In the genomic region with DNA sequence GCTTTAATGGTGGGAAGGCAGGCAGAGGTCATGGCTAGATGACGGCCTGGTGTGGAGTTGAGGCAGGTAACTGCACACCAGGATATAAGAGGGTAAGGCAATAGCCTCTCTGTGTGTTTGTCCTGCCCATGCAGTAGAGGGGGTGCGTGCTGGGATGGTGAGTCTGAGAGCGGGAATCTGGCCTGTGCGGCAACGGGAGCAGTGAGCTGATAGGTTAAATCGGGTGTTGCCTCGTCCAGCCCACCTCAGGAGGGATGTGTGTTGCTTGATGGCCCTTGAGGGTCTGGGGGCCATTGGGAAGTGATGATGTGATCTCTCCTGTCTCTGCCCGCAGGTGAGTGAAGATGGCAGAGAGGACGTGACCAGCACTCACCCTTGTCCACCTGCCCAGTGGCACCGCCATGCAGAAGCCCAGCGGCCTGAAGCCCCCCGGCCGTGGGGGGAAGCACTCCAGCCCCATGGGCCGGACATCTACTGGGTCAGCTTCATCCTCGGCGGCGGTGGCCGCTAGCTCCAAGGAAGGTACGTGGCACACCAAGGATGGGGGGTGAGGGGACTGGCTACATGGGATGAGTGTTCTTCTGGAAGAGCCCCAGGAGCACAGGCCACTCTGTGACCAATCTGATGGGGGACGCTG, we compare ENCODE assay signal across 16 cellular contexts. TPM values are rescaled to one million over a fixed set of nuclear protein-coding genes. Genes with fewer than 3 reads are reported as not detected.
DNase-seq lines count a peak whose midpoint lies in the region; ATAC-seq, FAIRE-seq and TF ChIP-seq lines count a peak whose summit lies in the region.
"Had no signal": no experiment of that assay in that cellular context is flagged by ENCODE, and none has a peak within 500 bp of the region (broad histone marks: within the 10 kb centered on the region; RNA-seq: fewer than 3 reads in every experiment).

No MANE protein-coding gene starts in this region.

- intact Hi-C loops in HepG2 (cut with micrococcal nuclease; ENCODE audit: unreplicated experiment): no loop called here

- no peaks in the 10 kb centered on the region for H3K9me3 Mint-ChIP-seq in progenitor cell of endocrine pancreas (ENCODE audit: low read depth)
- H3K9me3 Mint-ChIP-seq: CD4-positive, alpha-beta T cell; GM23338 had no signal

- CTCF ChIA-PET in HepG2 (lab: Yijun Ruan, JAX; ENCODE audit: low intra/inter-chr PET ratio, low total read pairs): no interaction called here

- no peak for TF ChIP-seq POLR2A in HepG2 (IDR thresholded peaks at IDR 0.05; ENCODE audit: insufficient read depth in 1 of 2, low read depth in 2 of 2, low read length in 2 of 2)

- peak overlapping the region; percentile 11; the same call in 1 of the 2 replicates for H3K27ac ChIP-seq in 22Rv1
- H3K27ac ChIP-seq in OCI-LY3 (ENCODE audit: low read length): no peak overlapping the region
- H3K27ac ChIP-seq in HepG2 (ENCODE audit: extremely low read length, insufficient read depth, low read length): no peak overlapping the region

- H3K4me3 Mint-ChIP-seq in progenitor cell of endocrine pancreas (ENCODE audit: low read depth): no peak overlapping the region
- H3K4me3 Mint-ChIP-seq: B cell; CD4-positive, alpha-beta T cell; GM23338 had no signal

- no peak for TF ChIP-seq RAD21 in HepG2 (CRISPR knock-in tag; IDR thresholded peaks at IDR 0.05)

- no peak overlapping the region for H3K4me3 ChIP-seq in OCI-LY3 (ENCODE audit: low read length)
- H3K4me3 ChIP-seq in HepG2 (replicated peaks in 1 of 3; ENCODE audit: insufficient read depth in 1 of 3, low read depth in 2 of 3, low read length in 3 of 3): no peak overlapping the region
- no peak overlapping the region for H3K4me3 ChIP-seq in HAP-1
- H3K4me3 ChIP-seq: GM23338 had no signal

- H2AFZ ChIP-seq in OCI-LY3 (ENCODE audit: low read depth, low read length) (no peak overlapping the region), HepG2 (ENCODE audit: low read length) (no peak overlapping the region)
- H2AFZ ChIP-seq: GM23338 had no signal

- no TSS peak for BruUV-seq in HepG2 (replicated peaks; lab: Mats Ljungman, UMichigan)

- TF ChIP-seq CTCF in 22Rv1 (IDR thresholded peaks at IDR 0.05): no peak
- TF ChIP-seq CTCF in OCI-LY3 (IDR thresholded peaks at IDR 0.05; ENCODE audit: low read depth, low read length): no peak
- no peak for TF ChIP-seq CTCF in HepG2 (CRISPR knock-in tag; IDR thresholded peaks at IDR 0.05)
- no peak for TF ChIP-seq CTCF in progenitor cell of endocrine pancreas (IDR thresholded peaks at IDR 0.05; ENCODE audit: unreplicated experiment)

- DNase-seq in HepG2 (ENCODE audit: low spot score) (no peak), progenitor cell of endocrine pancreas (ENCODE audit: low spot score, unreplicated experiment) (no peak), GM19240 (ENCODE audit: insufficient read length, low spot score) (no peak), HAP-1 (ENCODE audit: low spot score in 2 of 2) (no peak)
- DNase-seq: C1 segment of cervical spinal cord; Calu3; CD4-positive, alpha-beta T cell; DMS79; H7 had no signal

- H3K79me2 ChIP-seq in OCI-LY3 (ENCODE audit: low read length) (peaks cover 5% of the 10 kb centered on the region), HepG2 (ENCODE audit: insufficient read depth, low read length) (no peaks in the 10 kb centered on the region)

- ATAC-seq in HepG2 (no peak), GM21825 (IDR thresholded peaks at IDR 0.05; ENCODE audit: unreplicated experiment) (no peak)
- ATAC-seq: GM23338 had no signal

- H3K27me3 ChIP-seq in OCI-LY3 (ENCODE audit: low read depth, low read length): no peaks in the 10 kb centered on the region
- H3K27me3 ChIP-seq in HepG2 (ENCODE audit: control insufficient read depth in 1 of 2, insufficient read depth in 2 of 2, low read length in 2 of 2): no peaks in the 10 kb centered on the region
- no peaks in the 10 kb centered on the region for H3K27me3 ChIP-seq in HAP-1 (ENCODE audit: low read depth)

- H4K20me1 ChIP-seq in OCI-LY3 (ENCODE audit: insufficient read depth, low read length): no peaks in the 10 kb centered on the region
- 0 out of 2 replicates have a peak, but pooled peaks cover 3% of the 10 kb centered on the region for H4K20me1 ChIP-seq in HepG2 (ENCODE audit: insufficient read depth, low read length)

- H3K36me3 Mint-ChIP-seq in progenitor cell of endocrine pancreas (ENCODE audit: insufficient read depth): peaks cover 11% of the 10 kb centered on the region

- no peaks in the 10 kb centered on the region for H3K27me3 Mint-ChIP-seq in progenitor cell of endocrine pancreas
- H3K27me3 Mint-ChIP-seq: B cell; CD4-positive, alpha-beta T cell had no signal

- in situ Hi-C loops in HepG2 (cut with HindIII; ENCODE audit: extremely low pct_ligation_motif_present, low pct_unique_long_range_greater_than_20kb): no loop called here
- in situ Hi-C loops in HAP-1 (cut with MboI; ENCODE audit: low sequenced_read_pairs): no loop called here

- FAIRE-seq in HepG2 (lab: Jason Lieb, UNC): no peak
- FAIRE-seq: GM12878, GM18507 had no signal

- 96% methylated on average over 10 of the region's 20 CpGs for WGBS in HepG2 (ENCODE audit: low lambda C conversion rate)

- peaks cover 2% of the 10 kb centered on the region for H3K4me1 Mint-ChIP-seq in progenitor cell of endocrine pancreas (ENCODE audit: low read depth)

- H3K4me2 ChIP-seq in OCI-LY3 (ENCODE audit: low read length) (peak overlapping the region; percentile 7; the same call in 1 of the 2 replicates), HepG2 (ENCODE audit: low read depth, low read length) (no peak overlapping the region)
- H3K4me2 ChIP-seq: GM23338 had no signal

- H3K4me1 ChIP-seq in OCI-LY3 (ENCODE audit: low read length): peaks cover 45% of the 10 kb centered on the region
- no peaks in the 10 kb centered on the region for H3K4me1 ChIP-seq in HepG2 (ENCODE audit: insufficient read depth, low read length)
- no peaks in the 10 kb centered on the region for H3K4me1 ChIP-seq in HAP-1

- H3K36me3 ChIP-seq in OCI-LY3 (replicated peaks; ENCODE audit: low read depth, low read length) (peaks cover 20% of the 10 kb centered on the region), HepG2 (replicated peaks in 1 of 2; ENCODE audit: control insufficient read depth in 1 of 2, insufficient read depth in 2 of 2, low read length in 2 of 2) (peaks cover 2 to 23% of the 10 kb centered on the region in 2 experiments; a peak in 4 of 5 replicates), HAP-1 (replicated peaks) (no peaks in the 10 kb centered on the region)

- H3K9ac ChIP-seq in OCI-LY3 (ENCODE audit: low read length): no peak overlapping the region
- H3K9ac ChIP-seq in HepG2 (ENCODE audit: insufficient read depth, low read depth, low read length): no peak overlapping the region

- H3K9me3 ChIP-seq in OCI-LY3 (ENCODE audit: insufficient read depth, low read length): no peaks in the 10 kb centered on the region
- H3K9me3 ChIP-seq in HepG2 (ENCODE audit: low read length): no peaks in the 10 kb centered on the region
- H3K9me3 ChIP-seq in HAP-1: no peaks in the 10 kb centered on the region

- TF ChIP-seq EP300 in HepG2 (IDR thresholded peaks at IDR 0.05; ENCODE audit: low read depth in 2 of 2, low read length in 2 of 2) (no peak), HepG2 (CRISPR knock-in tag; IDR thresholded peaks at IDR 0.05; ENCODE audit: borderline replicate concordance) (no peak)

- H3K27ac Mint-ChIP-seq in progenitor cell of endocrine pancreas: peak overlapping the region; percentile 70
- H3K27ac Mint-ChIP-seq: B cell; CD4-positive, alpha-beta T cell; GM23338 had no signal

- POLR2A ChIA-PET in HepG2 (lab: Yijun Ruan, JAX): no interaction called here

TF ChIP-seq in HepG2, 621 proteins besides CTCF, POLR2A, EP300 and RAD21:
- TF ChIP-seq AGO2 (optimal IDR thresholded peaks at IDR 0.05; ENCODE audit: low read depth, low read length) (peak; percentile 54), ZNF383 (CRISPR knock-in tag; IDR thresholded peaks at IDR 0.05; ENCODE audit: borderline replicate concordance) (no peak)
TF ChIP-seq in HepG2: peak in this region for 1.

RNA-seq across cellular contexts. Expression of gene CLIP2, which starts 28.1 kb away (rescaled TPM):
- total RNA-seq in HepG2 (2016; rRNA removed; fragmentation: Illumina TruSeq; extraction: Trizol) (13.6 and 17.4 TPM in 2 replicates), progenitor cell of endocrine pancreas (39.9 and 42.0 TPM in 2 replicates)
- 7.5 and 7.6 TPM in 2 replicates for total RNA-seq in HepG2 (2016; cell fraction: cytosol; rRNA removed; fragmentation: Illumina TruSeq; extraction: Trizol; ENCODE audit: low read depth)
- 10.6 and 19.9 TPM in 2 replicates for total RNA-seq in HepG2 (2016; cell fraction: insoluble cytoplasmic fraction; rRNA removed; fragmentation: Illumina TruSeq; extraction: Trizol)
- 9.6 and 10.3 TPM in 2 replicates for total RNA-seq in HepG2 (2016; cell fraction: membrane; rRNA removed; fragmentation: Illumina TruSeq; extraction: Trizol)
- 15.2 and 16.4 TPM in 2 replicates for total RNA-seq in HepG2 (2016; cell fraction: nucleus; rRNA removed; fragmentation: Illumina TruSeq; extraction: Trizol)
- 6.5 and 9.2 TPM in 2 replicates for polyA plus RNA-seq in HepG2 (2011; rRNA removed)
- polyA plus RNA-seq in HepG2 (2011; cell fraction: cytosol; rRNA removed): 6.5 and 7.4 TPM in 2 replicates
- polyA plus RNA-seq in HepG2 (2011; cell fraction: nucleus; rRNA removed): 19.0 and 19.1 TPM in 2 replicates
- 14.2 and 32.5 TPM in 2 replicates for polyA plus RNA-seq in HepG2 (2012)
- 1.6 and 1.8 TPM in 2 replicates for polyA plus RNA-seq in HepG2 (2016; cell fraction: cytosol; fragmentation: Illumina TruSeq; extraction: Trizol; ENCODE audit: low read depth)
- polyA plus RNA-seq in HepG2 (2016; cell fraction: insoluble cytoplasmic fraction; fragmentation: Illumina TruSeq; extraction: Trizol; ENCODE audit: low read depth): 10.0 and 13.1 TPM in 2 replicates
- polyA plus RNA-seq in HepG2 (2016; cell fraction: membrane; fragmentation: Illumina TruSeq; extraction: Trizol; ENCODE audit: low read depth): 4.5 and 5.2 TPM in 2 replicates
- 22.6 and 24.8 TPM in 2 replicates for polyA plus RNA-seq in HepG2 (2016; cell fraction: nucleus; fragmentation: Illumina TruSeq; extraction: Trizol; ENCODE audit: insufficient read depth, low read depth)
- polyA minus RNA-seq in HepG2 (2011; rRNA and poly(A)+ RNA removed; ENCODE audit: low replicate concordance): 2.9 and 19.1 TPM in 2 replicates
- polyA minus RNA-seq in HepG2 (2011; cell fraction: cytosol; rRNA and poly(A)+ RNA removed): 9.1 and 11.1 TPM in 2 replicates
- 14.3 and 17.3 TPM in 2 replicates for polyA minus RNA-seq in HepG2 (2011; cell fraction: nucleus; rRNA and poly(A)+ RNA removed)
